ENCODE assay signal across 13 cellular contexts in genomic region chr1:221634606-221635005, GRCh38.
DNase-seq lines count a peak whose midpoint lies in the region; TF ChIP-seq lines count a peak whose summit lies in the region.
"Had no signal": no experiment of that assay in that cellular context is flagged by ENCODE, and none has a peak within 500 bp of the region (broad histone marks: within the 10 kb centered on the region; RNA-seq: fewer than 3 reads in every experiment).

No MANE protein-coding gene starts in this region.

- H3K18ac ChIP-seq in mesendoderm (ENCODE audit: low read length): no peak overlapping the region

- H3K79me1 ChIP-seq in mesendoderm (ENCODE audit: low read length): no peaks in the 10 kb centered on the region

- H3K4me3 ChIP-seq in fibroblast of the aortic adventitia (ENCODE audit: low read depth, low read length): no peak overlapping the region
- no peak overlapping the region for H3K4me3 ChIP-seq in mesendoderm (ENCODE audit: low read length)
- H3K4me3 ChIP-seq: HAP-1 had no signal

- no peak overlapping the region for H3K9ac ChIP-seq in mesendoderm (ENCODE audit: low read length)

- H3K27me3 ChIP-seq in mesendoderm (ENCODE audit: insufficient read depth, low read length, poor library complexity): no peaks in the 10 kb centered on the region

- peak overlapping the region; percentile 52 for H2BK120ac ChIP-seq in mesendoderm (ENCODE audit: low read depth, low read length)

- no peak for TF ChIP-seq CTCF in fibroblast of the aortic adventitia (IDR thresholded peaks at IDR 0.05; ENCODE audit: insufficient read depth, low read length)

- peaks cover 7% of the 10 kb centered on the region for H3K4me1 ChIP-seq in mesendoderm (ENCODE audit: control insufficient read depth, low read depth, low read length)
- H3K4me1 ChIP-seq: HAP-1 had no signal

- H3K4me2 ChIP-seq in mesendoderm (ENCODE audit: low read length): no peak overlapping the region

- no peak overlapping the region for H3K23ac ChIP-seq in mesendoderm (ENCODE audit: low read length)

- WGBS in mesendoderm (ENCODE audit: extremely low coverage, insufficient coverage, low lambda C conversion rate): no CpG with 5 or more reads among the region's 2 CpGs

- no peaks in the 10 kb centered on the region for H3K79me2 ChIP-seq in mesendoderm (ENCODE audit: control insufficient read depth, insufficient read depth, low read length)

- peak overlapping the region; percentile 88 for H2AK5ac ChIP-seq in mesendoderm (ENCODE audit: low read length)

- H2BK5ac ChIP-seq in mesendoderm (ENCODE audit: low read length): no peak overlapping the region

- DNase-seq in EH (ENCODE audit: low read depth) (peak; percentile 7), amniotic epithelial cell (ENCODE audit: low read depth) (peak; percentile 88), fibroblast of the aortic adventitia (ENCODE audit: low read depth) (peak; percentile 12), mesendoderm (no peak), COR-L47 (lab: John Stamatoyannopoulos, UW) (no peak), amygdala (lab: John Stamatoyannopoulos, UW) (no peak)
- no peak for DNase-seq in central memory CD4-positive, alpha-beta T cell
- DNase-seq: ACHN; C1 segment of cervical spinal cord; CD4-positive, alpha-beta T cell; DND-41; GF-D8 had no signal

- H3K56ac ChIP-seq in mesendoderm (ENCODE audit: low read length): no peak overlapping the region

- H4K5ac ChIP-seq in mesendoderm (ENCODE audit: low read length): no peak overlapping the region

- no peak overlapping the region for H3K4ac ChIP-seq in mesendoderm (ENCODE audit: low read depth, low read length)

- H2BK15ac ChIP-seq in mesendoderm (replicated peaks; ENCODE audit: low read depth): no peak overlapping the region

- no peak overlapping the region for H4K8ac ChIP-seq in mesendoderm (ENCODE audit: low read depth, low read length)

- H3K36me3 ChIP-seq in mesendoderm (ENCODE audit: control insufficient read depth, insufficient read depth, low read length): no peaks in the 10 kb centered on the region
- H3K36me3 ChIP-seq: HAP-1 had no signal

- no peak overlapping the region for H3K27ac ChIP-seq in mesendoderm (ENCODE audit: low read depth, low read length)

Comparison
In these comparisons a context has a peak if more than half of its experiments do, and no peak if none do; other contexts are left out.
1. DNase-seq: peak in EH (single experiment), amniotic epithelial cell (single experiment) and fibroblast of the aortic adventitia (single experiment); none in mesendoderm (single experiment), central memory CD4-positive, alpha-beta T cell (single experiment), COR-L47 (single experiment) and amygdala (0 of 56).